20 cellular contexts compared by ENCODE assay signal in the genomic region with DNA sequence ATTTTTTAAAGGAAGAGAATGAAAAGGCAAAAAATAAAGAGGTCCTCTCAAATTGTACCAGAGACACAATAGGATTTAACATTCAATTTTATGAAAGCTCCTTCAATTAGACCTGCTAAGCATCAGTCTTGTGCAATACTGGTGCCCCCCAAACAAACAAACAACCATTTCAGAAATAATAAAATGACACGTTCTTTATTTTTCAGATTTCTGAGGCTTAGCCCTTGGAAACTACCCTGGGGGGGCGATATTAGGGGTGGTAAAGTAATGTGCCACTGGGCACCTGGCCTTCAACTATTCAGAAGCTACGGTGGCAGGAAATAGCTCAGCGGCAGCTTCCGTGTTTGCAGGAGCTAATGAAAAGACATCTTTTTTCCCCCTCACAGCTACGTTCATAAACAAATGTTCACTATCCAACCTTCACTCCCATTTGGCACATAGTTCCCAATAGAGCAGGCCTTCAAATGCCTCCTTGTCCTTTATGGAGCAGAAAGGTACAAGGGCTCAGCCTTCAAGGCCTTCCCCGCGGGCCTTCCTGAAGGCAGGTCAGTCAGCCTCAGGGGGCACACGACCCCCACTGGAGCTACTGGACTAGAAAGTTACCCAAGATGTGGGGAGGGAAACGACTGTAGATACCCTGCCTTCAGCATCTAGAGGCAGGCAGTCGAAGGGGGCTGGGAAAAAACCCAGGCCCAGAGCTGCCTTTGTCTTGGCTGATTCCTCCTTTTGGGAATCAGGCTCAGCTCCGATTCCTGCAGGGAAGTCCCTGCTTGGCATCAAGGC. TPM values are rescaled to one million over a fixed set of nuclear protein-coding genes. Genes with fewer than 3 reads are reported as not detected.
DNase-seq lines count a peak whose midpoint lies in the region; ATAC-seq and TF ChIP-seq lines count a peak whose summit lies in the region.
"Had no signal": no experiment of that assay in that cellular context is flagged by ENCODE, and none has a peak within 500 bp of the region (broad histone marks: within the 10 kb centered on the region; RNA-seq: fewer than 3 reads in every experiment).

No MANE protein-coding gene starts in this region.

- H3K36me3 ChIP-seq in Karpas-422 (ENCODE audit: insufficient read depth, low read length) (no peaks in the 10 kb centered on the region), hepatocyte (replicated peaks; ENCODE audit: insufficient read depth, low read depth) (no peaks in the 10 kb centered on the region), smooth muscle cell (ENCODE audit: low read depth) (no peaks in the 10 kb centered on the region), upper lobe of right lung (no peaks in the 10 kb centered on the region)
- H3K36me3 ChIP-seq: adrenal gland, left ventricle myocardium inferior had no signal

- H3K79me2 ChIP-seq in Karpas-422 (ENCODE audit: low read length): no peaks in the 10 kb centered on the region
- H3K79me2 ChIP-seq in hepatocyte: no peaks in the 10 kb centered on the region
- H3K79me2 ChIP-seq in smooth muscle cell (ENCODE audit: low read depth): no peaks in the 10 kb centered on the region

- no peaks in the 10 kb centered on the region for H3K9me3 ChIP-seq in Karpas-422 (ENCODE audit: low read length)
- H3K9me3 ChIP-seq in hepatocyte (ENCODE audit: low read depth): no peaks in the 10 kb centered on the region
- H3K9me3 ChIP-seq in smooth muscle cell (replicated peaks; ENCODE audit: low read depth): no peaks in the 10 kb centered on the region
- H3K9me3 ChIP-seq in upper lobe of right lung: no peaks in the 10 kb centered on the region
- H3K9me3 ChIP-seq: adrenal gland, psoas muscle had no signal

- H3K9me3 Mint-ChIP-seq in activated naive CD8-positive, alpha-beta T cell treated with anti-CD3 and anti-CD28 coated beads, Interleukin-2, amount 50 U/mL, for 24 hours: no peaks in the 10 kb centered on the region
- H3K9me3 Mint-ChIP-seq: CD8-positive, alpha-beta memory T cell; stimulated activated naive B cell treated with anti-CD40 and anti-IgM and Interleukin-4, amounts not matched to agents 10 μg/mL and 1 μg/mL and 100 μg/mL, for 72 hours had no signal

- H4K20me1 ChIP-seq in Karpas-422 (ENCODE audit: insufficient read depth, low read depth, low read length) (no peaks in the 10 kb centered on the region), hepatocyte (ENCODE audit: insufficient read depth, poor library complexity, severe bottlenecking) (no peaks in the 10 kb centered on the region), smooth muscle cell (ENCODE audit: low read depth) (no peaks in the 10 kb centered on the region)

- H3K4me3 ChIP-seq in Karpas-422 (ENCODE audit: low read length) (no peak overlapping the region), hepatocyte (no peak overlapping the region), smooth muscle cell (no peak overlapping the region), upper lobe of right lung (no peak overlapping the region)
- H3K4me3 ChIP-seq: adrenal gland had no signal

- H3K27me3 ChIP-seq in Karpas-422 (ENCODE audit: low read length): no peaks in the 10 kb centered on the region
- H3K27me3 ChIP-seq in hepatocyte: no peaks in the 10 kb centered on the region
- no peaks in the 10 kb centered on the region for H3K27me3 ChIP-seq in smooth muscle cell (ENCODE audit: low read depth)
- H3K27me3 ChIP-seq in upper lobe of right lung: no peaks in the 10 kb centered on the region

- H3K4me1 Mint-ChIP-seq in activated naive CD8-positive, alpha-beta T cell treated with anti-CD3 and anti-CD28 coated beads, Interleukin-2, amount 50 U/mL, for 24 hours: no peaks in the 10 kb centered on the region

- H3F3A ChIP-seq in smooth muscle cell (ENCODE audit: low read depth): peaks cover 38% of the 10 kb centered on the region

- intact Hi-C loops in upper lobe of right lung (cut with DNase I): no loop called here

- 62% methylated on average over 12 of the region's 12 CpGs for WGBS in hepatocyte (ENCODE audit: low lambda C conversion rate, missing lambda C conversion rate)
- 55% methylated on average over 12 of the region's 12 CpGs for WGBS in smooth muscle cell (ENCODE audit: low lambda C conversion rate)

- H3K27me3 Mint-ChIP-seq in activated naive CD8-positive, alpha-beta T cell treated with anti-CD3 and anti-CD28 coated beads, Interleukin-2, amount 50 U/mL, for 24 hours: peaks cover 2% of the 10 kb centered on the region

- H3K9me2 ChIP-seq in Karpas-422 (replicated peaks; ENCODE audit: insufficient read depth, low read length) (no peaks in the 10 kb centered on the region), hepatocyte (replicated peaks; ENCODE audit: insufficient read depth) (no peaks in the 10 kb centered on the region)

- no peaks in the 10 kb centered on the region for H3K36me3 Mint-ChIP-seq in activated naive CD8-positive, alpha-beta T cell treated with anti-CD3 and anti-CD28 coated beads, Interleukin-2, amount 50 U/mL, for 24 hours (ENCODE audit: low read depth)
- H3K36me3 Mint-ChIP-seq: CD8-positive, alpha-beta memory T cell; stimulated activated naive B cell treated with anti-CD40 and anti-IgM and Interleukin-4, amounts not matched to agents 10 μg/mL and 1 μg/mL and 100 μg/mL, for 72 hours had no signal

- TF ChIP-seq CTCF in VCaP (conservative IDR thresholded peaks at IDR 0.05): no peak
- no peak for TF ChIP-seq CTCF in hepatocyte (IDR thresholded peaks at IDR 0.05; ENCODE audit: poor library complexity)
- TF ChIP-seq CTCF in smooth muscle cell (IDR thresholded peaks at IDR 0.05; ENCODE audit: borderline replicate concordance, insufficient read depth, poor library complexity, severe bottlenecking): no peak
- no peak for TF ChIP-seq CTCF in upper lobe of right lung (IDR thresholded peaks at IDR 0.05)

- H3K27ac ChIP-seq in Karpas-422 (ENCODE audit: low read length): no peak overlapping the region
- peak overlapping the region; percentile 73 for H3K27ac ChIP-seq in VCaP
- H3K27ac ChIP-seq in hepatocyte: peak overlapping the region; percentile 90
- H3K27ac ChIP-seq in smooth muscle cell (ENCODE audit: low read depth): peak overlapping the region; percentile 92
- no peak overlapping the region for H3K27ac ChIP-seq in upper lobe of right lung
- H3K27ac ChIP-seq: left ventricle myocardium inferior, psoas muscle had no signal

- no peak overlapping the region for H3K9ac ChIP-seq in Karpas-422 (ENCODE audit: low read length)
- H3K9ac ChIP-seq in smooth muscle cell (ENCODE audit: low read depth): no peak overlapping the region

- H3K4me2 ChIP-seq in Karpas-422 (ENCODE audit: low read depth, low read length, poor library complexity, severe bottlenecking) (no peak overlapping the region), hepatocyte (peak overlapping the region; percentile 40), smooth muscle cell (peak overlapping the region; percentile 71)

- H2AFZ ChIP-seq in Karpas-422 (ENCODE audit: low read length) (no peak overlapping the region), hepatocyte (no peak overlapping the region), smooth muscle cell (ENCODE audit: low read depth) (no peak overlapping the region)

- H3K4me1 ChIP-seq in Karpas-422 (ENCODE audit: low read length) (no peaks in the 10 kb centered on the region), hepatocyte (ENCODE audit: insufficient read depth) (peaks cover 47% of the 10 kb centered on the region), smooth muscle cell (ENCODE audit: low read depth) (peaks cover 14% of the 10 kb centered on the region), upper lobe of right lung (no peaks in the 10 kb centered on the region)
- H3K4me1 ChIP-seq: left ventricle myocardium inferior, psoas muscle had no signal

- no peak for ATAC-seq in HG02642 (IDR thresholded peaks at IDR 0.05; ENCODE audit: poor library complexity, unreplicated experiment)
- ATAC-seq in activated naive CD8-positive, alpha-beta T cell treated with anti-CD3 and anti-CD28 coated beads, Interleukin-2, amount 50 U/mL, for 24 hours: no peak
- ATAC-seq in upper lobe of right lung: no peak
- ATAC-seq: activated CD8-positive, alpha-beta T cell treated with anti-CD3 and anti-CD28 coated beads, Interleukin-2, amount 10 ng/mL, durations not matched to agents 7 days and 5 days; stimulated activated naive B cell treated with anti-CD40 and anti-IgM and Interleukin-4, amounts not matched to agents 10 μg/mL and 1 μg/mL and 100 μg/mL, for 72 hours had no signal

- no peak overlapping the region for H3K4me3 Mint-ChIP-seq in activated naive CD8-positive, alpha-beta T cell treated with anti-CD3 and anti-CD28 coated beads, Interleukin-2, amount 50 U/mL, for 24 hours

- no peak overlapping the region for H3K27ac Mint-ChIP-seq in activated naive CD8-positive, alpha-beta T cell treated with anti-CD3 and anti-CD28 coated beads, Interleukin-2, amount 50 U/mL, for 24 hours
- H3K27ac Mint-ChIP-seq: activated CD8-positive, alpha-beta T cell treated with anti-CD3 and anti-CD28 coated beads, Interleukin-2, amount 10 ng/mL, durations not matched to agents 7 days and 5 days; stimulated activated naive B cell treated with anti-CD40 and anti-IgM and Interleukin-4, amounts not matched to agents 10 μg/mL and 1 μg/mL and 100 μg/mL, for 72 hours had no signal

- DNase-seq in Karpas-422 (peak; percentile 23), hepatocyte (ENCODE audit: low spot score) (no peak), smooth muscle cell (lab: John Stamatoyannopoulos, UW; ENCODE audit: unreplicated experiment) (no peak), upper lobe of right lung (no peak)
- no peak for DNase-seq in activated naive CD8-positive, alpha-beta T cell treated with anti-CD3 and anti-CD28 coated beads, Interleukin-2, amount 50 U/mL, for 24 hours
- DNase-seq: activated CD4-positive, alpha-beta T cell treated with anti-CD3 and anti-CD28 coated beads for 1 hour; activated gamma-delta T cell treated with Interleukin-2 at 50 U/mL for 16 hours; activated T-cell treated with anti-CD3 and anti-CD28 coated beads, Interleukin-2, amount 50 U/mL, for 1 hour; CD8-positive, alpha-beta memory T cell; GDM1; left ventricle myocardium inferior; NCI-H146; NCI-H524; psoas muscle; stimulated activated naive B cell treated with anti-CD40 and anti-IgM and Interleukin-4, amounts not matched to agents 10 μg/mL and 1 μg/mL and 100 μg/mL, for 72 hours had no signal

RNA-seq across cellular contexts. Expression of a gene that starts 44.1 kb away (rescaled TPM):
- not detected in 2 replicates for total RNA-seq in Karpas-422 (2014; rRNA removed; shearing (Covaris generic); ENCODE audit: low replicate concordance)
- total RNA-seq in hepatocyte: 15.4 and 36.2 TPM in 2 replicates
- 11.6 and 13.9 TPM in 2 replicates for polyA plus RNA-seq in hepatocyte
- 14.1 and 15.4 TPM in 2 replicates for total RNA-seq in smooth muscle cell
- polyA plus RNA-seq in smooth muscle cell: 14.6 and 22.7 TPM in 2 replicates
- total RNA-seq in upper lobe of right lung: 28.6 TPM
- total RNA-seq: activated CD8-positive, alpha-beta T cell treated with anti-CD3 and anti-CD28 coated beads, Interleukin-2, amount 10 ng/mL, durations not matched to agents 7 days and 5 days; CD8-positive, alpha-beta memory T cell; left ventricle myocardium inferior had no signal
- polyA plus RNA-seq: CD8-positive, alpha-beta memory T cell; psoas muscle; small intestine had no signal

Comparison
In these comparisons a context has a peak if more than half of its experiments do, and no peak if none do; other contexts are left out.
1. H3K27ac ChIP-seq: peak in VCaP (single experiment), hepatocyte (single experiment) and smooth muscle cell (single experiment); none in Karpas-422 (single experiment) and upper lobe of right lung (single experiment).
2. RNA of a gene that starts 44.1 kb away (total RNA-seq): 28.6 TPM in upper lobe of right lung (single experiment), 15.4 to 36.2 TPM in hepatocyte and 14.1 to 15.4 TPM in smooth muscle cell; not detected in Karpas-422; every median in the first group is over 10 times any median in the second.